Comparison of ENCODE assay signal across 11 cellular contexts in genomic region chr18:26545737-26546136, GRCh38. TPM values are rescaled to one million over a fixed set of nuclear protein-coding genes. Genes with fewer than 3 reads are reported as not detected.
DNase-seq lines count a peak whose midpoint lies in the region; ATAC-seq and TF ChIP-seq lines count a peak whose summit lies in the region.
"Had no signal": no experiment of that assay in that cellular context is flagged by ENCODE, and none has a peak within 500 bp of the region (broad histone marks: within the 10 kb centered on the region; RNA-seq: fewer than 3 reads in every experiment).

No MANE protein-coding gene starts in this region.

- no peak for ATAC-seq in CD4-positive, CD25-positive, alpha-beta regulatory T cell (ENCODE audit: low read depth in 2 of 2)

- CTCF ChIA-PET in GM10248 (lab: Yijun Ruan, JAX) = interaction anchor here (1.0 to 1.3 kb wide), 2 partner anchors 12 to 104 kb away, joined by 3 to 4 read pairs; no protein-coding TSS in a partner anchor

- peaks cover 3 to 53% (median 20%) of the 10 kb centered on the region in 4 donors for H3K4me1 Mint-ChIP-seq in CD4-positive, CD25-positive, alpha-beta regulatory T cell

- no peak for TF ChIP-seq CTCF in cardiac fibroblast (IDR thresholded peaks at IDR 0.05; ENCODE audit: low read depth, low read length)
- TF ChIP-seq CTCF in GM10248 (IDR thresholded peaks at IDR 0.05; ENCODE audit: control extremely low read depth, extremely low read depth, low read depth, missing control alignments) = no peak

- H3K9me3 ChIP-seq in CD4-positive, CD25-positive, alpha-beta regulatory T cell (ENCODE audit: control insufficient read depth in 2 of 2, low read length in 2 of 2) = no peaks in the 10 kb centered on the region
- no peaks in the 10 kb centered on the region for H3K9me3 ChIP-seq in HUES64 (ENCODE audit: insufficient read depth, low read depth, low read length)
- no peaks in the 10 kb centered on the region for H3K9me3 ChIP-seq in muscle layer of duodenum (ENCODE audit: control insufficient read depth in 1 of 2, low read length in 2 of 2)
- H3K9me3 ChIP-seq: ovary had no signal

- peaks cover 5% of the 10 kb centered on the region for H3K27me3 Mint-ChIP-seq in CD4-positive, CD25-positive, alpha-beta regulatory T cell

- no peak for DNase-seq in CD4-positive, CD25-positive, alpha-beta regulatory T cell
- no peak for DNase-seq in cardiac fibroblast (ENCODE audit: low read depth in 2 of 2)
- no peak for DNase-seq in NCI-H2196 treated with DMSO at 0.1 percent for 48 hours (lab: John Stamatoyannopoulos, UW; ENCODE audit: unreplicated experiment)
- DNase-seq in iPS-NIHi7 (ENCODE audit: extremely low spot score) = no peak
- no peak for DNase-seq in GM10248 (ENCODE audit: extremely low spot score)
- DNase-seq in NCI-H2107 (lab: John Stamatoyannopoulos, UW) = no peak
- DNase-seq: caudate nucleus, NCI-H2227 treated with DMSO at 0.1 percent for 48 hours, ovary had no signal

- H3K9me3 Mint-ChIP-seq in CD4-positive, CD25-positive, alpha-beta regulatory T cell = peaks cover 0 to 2% (median 0%) of the 10 kb centered on the region in 7 donors

- H3K9ac ChIP-seq in HUES64 (ENCODE audit: low read depth, low read length) = no peak overlapping the region

- H3K4me1 ChIP-seq in CD4-positive, CD25-positive, alpha-beta regulatory T cell (ENCODE audit: control insufficient read depth, insufficient read depth, low read length, poor library complexity, severe bottlenecking) = peaks cover 23% of the 10 kb centered on the region
- peaks cover 24% of the 10 kb centered on the region for H3K4me1 ChIP-seq in HUES64 (ENCODE audit: insufficient read depth, low read length)
- H3K4me1 ChIP-seq in muscle layer of duodenum (ENCODE audit: control insufficient read depth in 1 of 2, insufficient read depth in 2 of 2, low read length in 2 of 2) = peaks cover 0 to 23% of the 10 kb centered on the region in 2 donors

- H3K4me3 Mint-ChIP-seq in CD4-positive, CD25-positive, alpha-beta regulatory T cell = peak overlapping the region in 3 of 4 donors; percentile 27 to 64 (median 31)

- H3K4me3 ChIP-seq in CD4-positive, CD25-positive, alpha-beta regulatory T cell (ENCODE audit: low read depth, low read length) = no peak overlapping the region
- H3K4me3 ChIP-seq in HUES64 (ENCODE audit: low read length) = peak overlapping the region; percentile 76
- peak overlapping the region; percentile 4 to 15 for H3K4me3 ChIP-seq in cardiac fibroblast (replicated peaks in 1 of 2; ENCODE audit: low read depth in 2 of 2, low read length in 2 of 2)
- peak overlapping the region; percentile 19 to 26 for H3K4me3 ChIP-seq in muscle layer of duodenum (ENCODE audit: low read depth in 1 of 2, low read length in 2 of 2)
- H3K4me3 ChIP-seq: ovary had no signal

- no peaks in the 10 kb centered on the region for H3K36me3 ChIP-seq in CD4-positive, CD25-positive, alpha-beta regulatory T cell (ENCODE audit: control insufficient read depth, insufficient read depth, low read length)
- H3K36me3 ChIP-seq in HUES64 (ENCODE audit: insufficient read depth, low read length) = no peaks in the 10 kb centered on the region; the same call in 1 of the 2 replicates
- no peaks in the 10 kb centered on the region for H3K36me3 ChIP-seq in muscle layer of duodenum (ENCODE audit: control insufficient read depth in 1 of 2, insufficient read depth in 2 of 2, low read length in 2 of 2)
- H3K36me3 ChIP-seq: ovary had no signal

- H3K27ac ChIP-seq in CD4-positive, CD25-positive, alpha-beta regulatory T cell (ENCODE audit: insufficient read depth, low read length, poor library complexity, severe bottlenecking) = no peak overlapping the region
- H3K27ac ChIP-seq in HUES64 (ENCODE audit: low read depth, low read length) (no peak overlapping the region), muscle layer of duodenum (ENCODE audit: low read length) (no peak overlapping the region)
- H3K27ac ChIP-seq: ovary had no signal

- POLR2A ChIA-PET in GM10248 (lab: Yijun Ruan, JAX) = no interaction called here

- H3K27me3 ChIP-seq in CD4-positive, CD25-positive, alpha-beta regulatory T cell (ENCODE audit: control insufficient read depth, insufficient read depth, low read length) = no peaks in the 10 kb centered on the region
- peaks cover 54% of the 10 kb centered on the region for H3K27me3 ChIP-seq in HUES64 (ENCODE audit: insufficient read depth, low read length)
- no peaks in the 10 kb centered on the region for H3K27me3 ChIP-seq in muscle layer of duodenum (ENCODE audit: low read depth, low read length)
- H3K27me3 ChIP-seq: ovary had no signal

- 66% methylated on average over 5 of the region's 5 CpGs for WGBS in HUES64

- no peaks in the 10 kb centered on the region for H3K36me3 Mint-ChIP-seq in CD4-positive, CD25-positive, alpha-beta regulatory T cell

- no peak overlapping the region for H3K27ac Mint-ChIP-seq in CD4-positive, CD25-positive, alpha-beta regulatory T cell

RNA-seq across cellular contexts. Expression of gene KCTD1, which starts 2.6 kb away (rescaled TPM):
- 2.0 TPM for total RNA-seq in CD4-positive, CD25-positive, alpha-beta regulatory T cell
- under 1 TPM in 2 of 4 donors, not detected in 2; 0.14 to 0.26 TPM for polyA plus RNA-seq in CD4-positive, CD25-positive, alpha-beta regulatory T cell
- 12.4 TPM for polyA plus RNA-seq in HUES64 (2013, experiment 1 of 2)
- 12.3 TPM for polyA plus RNA-seq in HUES64 (2013, experiment 2 of 2)
